Comparison of ENCODE assay signal across 8 cellular contexts in genomic region chr22:25362215-25362882, GRCh38.
A peak's percentile ranks its signal among the peaks of the same experiment; 100 is the strongest.
DNase-seq lines count a peak whose midpoint lies in the region; ATAC-seq, FAIRE-seq and TF ChIP-seq lines count a peak whose summit lies in the region.

No MANE protein-coding gene starts in this region.

- H3K27ac ChIP-seq in HEK293 (ENCODE audit: extremely low read depth, low read depth, low read length) (no peak overlapping the region), SJCRH30 (no peak overlapping the region)

- H3K4me3 Mint-ChIP-seq in glutamatergic neuron (ENCODE audit: unreplicated experiment) (no peak overlapping the region), progenitor cell of endocrine pancreas (ENCODE audit: low read depth) (no peak overlapping the region)

- H3K9me3 Mint-ChIP-seq in glutamatergic neuron (ENCODE audit: unreplicated experiment), result peaks cover 4% of the 10 kb centered on the region
- no peaks in the 10 kb centered on the region for H3K9me3 Mint-ChIP-seq in progenitor cell of endocrine pancreas (ENCODE audit: low read depth)

- no peaks in the 10 kb centered on the region for H3K27me3 ChIP-seq in SJCRH30

- peaks cover 0 to 61% of the 10 kb centered on the region in 2 experiments; a peak in 2 of 3 replicates for H3K36me3 ChIP-seq in HEK293 (ENCODE audit: control insufficient read depth in 2 of 2, insufficient read depth in 1 of 2, low read length in 2 of 2)
- peaks cover 29% of the 10 kb centered on the region for H3K36me3 ChIP-seq in SJCRH30

- H3K9me3 ChIP-seq in HEK293 (ENCODE audit: control insufficient read depth, insufficient read depth, low read depth, low read length) (no peaks in the 10 kb centered on the region), SJCRH30 (replicated peaks) (no peaks in the 10 kb centered on the region)

- ATAC-seq in HG02852 (IDR thresholded peaks at IDR 0.05; ENCODE audit: unreplicated experiment), result no peak

- no peaks in the 10 kb centered on the region for H3K36me3 Mint-ChIP-seq in glutamatergic neuron (ENCODE audit: unreplicated experiment)
- peaks cover 2% of the 10 kb centered on the region for H3K36me3 Mint-ChIP-seq in progenitor cell of endocrine pancreas (ENCODE audit: insufficient read depth)

- FAIRE-seq in urothelium cell line (lab: Jason Lieb, UNC), result peak; percentile 99

- CTCF ChIA-PET in HEK293 (lab: Yijun Ruan, JAX), result interaction anchor here (0.7 to 4.2 kb wide), 15 partner anchors 11 to 468 kb away, joined by 3 to 22 read pairs (median 4); no protein-coding TSS in a partner anchor

- TF ChIP-seq CTCF in HEK293 (tag by site-specific recombination; IDR thresholded peaks at IDR 0.05) (peak; percentile 74), glutamatergic neuron (IDR thresholded peaks at IDR 0.05; ENCODE audit: partially characterized antibody, unreplicated experiment) (peak; percentile 99), progenitor cell of endocrine pancreas (IDR thresholded peaks at IDR 0.05; ENCODE audit: unreplicated experiment) (peak; percentile 89)

- H3K27me3 Mint-ChIP-seq in glutamatergic neuron (ENCODE audit: unreplicated experiment), result peaks cover 8% of the 10 kb centered on the region
- H3K27me3 Mint-ChIP-seq in progenitor cell of endocrine pancreas, result no peaks in the 10 kb centered on the region

- peaks cover 5% of the 10 kb centered on the region for H3K4me1 Mint-ChIP-seq in glutamatergic neuron (ENCODE audit: low read depth, unreplicated experiment)
- peaks cover 7% of the 10 kb centered on the region for H3K4me1 Mint-ChIP-seq in progenitor cell of endocrine pancreas (ENCODE audit: low read depth)

- DNase-seq in C1 segment of cervical spinal cord (lab: John Stamatoyannopoulos, UW), result peak in 12 of 14 donors; percentile 2 to 72 (median 24)
- peak; percentile 78 to 88 for DNase-seq in SJCRH30
- DNase-seq in activated naive CD4-positive, alpha-beta T cell treated with Interleukin-2 at 50 U/mL for 16 hours, result peak; percentile 70
- peak; percentile 95 for DNase-seq in glutamatergic neuron
- peak; percentile 79 for DNase-seq in progenitor cell of endocrine pancreas (ENCODE audit: low spot score, unreplicated experiment)
- DNase-seq in urothelium cell line (ENCODE audit: low spot score), result peak; percentile 94

- POLR2A ChIA-PET in HEK293 (lab: Yijun Ruan, JAX), result interaction anchor here (0.5 to 0.9 kb wide), 2 partner anchors 39 to 85 kb away, joined by 3 read pairs; no protein-coding TSS in a partner anchor

- H3K4me3 ChIP-seq in HEK293 (ENCODE audit: low read depth, low read length), result no peak overlapping the region
- no peak overlapping the region for H3K4me3 ChIP-seq in SJCRH30

- no peaks in the 10 kb centered on the region for H3K4me1 ChIP-seq in HEK293 (ENCODE audit: control insufficient read depth, insufficient read depth, low read length)
- no peaks in the 10 kb centered on the region for H3K4me1 ChIP-seq in SJCRH30

- H3K27ac Mint-ChIP-seq in glutamatergic neuron (ENCODE audit: unreplicated experiment) (no peak overlapping the region), progenitor cell of endocrine pancreas (no peak overlapping the region)

TF ChIP-seq in HEK293, 187 proteins besides CTCF, POLR2A, EP300 and RAD21:
- TF ChIP-seq ZNF692 (tag by site-specific recombination; IDR thresholded peaks at IDR 0.05) (0 out of 2 replicates have a peak, but pooled peaks have one; percentile 35), PATZ1 (tag by site-specific recombination; IDR thresholded peaks at IDR 0.05) (0 out of 2 replicates have a peak, but pooled peaks have one; percentile 16), ZNF174 (tag by site-specific recombination; IDR thresholded peaks at IDR 0.05) (no peak), GLI4 (tag by site-specific recombination; IDR thresholded peaks at IDR 0.05) (peak; percentile 82), SETDB1 (IDR thresholded peaks at IDR 0.05; ENCODE audit: insufficient read length, low read length) (no peak), ZNF654 (tag by site-specific recombination; IDR thresholded peaks at IDR 0.05; ENCODE audit: low read depth) (peak; percentile 84), ZBTB7A (tag by site-specific recombination; IDR thresholded peaks at IDR 0.05; ENCODE audit: low read depth) (no peak), FEZF1 (tag by site-specific recombination; IDR thresholded peaks at IDR 0.05) (no peak), SCRT2 (tag by site-specific recombination; IDR thresholded peaks at IDR 0.05) (peak; percentile 88), ZNF2 (tag by site-specific recombination; IDR thresholded peaks at IDR 0.05) (0 out of 2 replicates have a peak, but pooled peaks have one; percentile 48), TSHZ1 (tag by site-specific recombination; IDR thresholded peaks at IDR 0.05; ENCODE audit: borderline replicate concordance) (no peak)

Comparison
In these comparisons a context has a peak if more than half of its experiments do, and no peak if none do; other contexts are left out.
1. DNase-seq: peak in every context shown above with its lines; median percentile 95 in glutamatergic neuron; 94 in urothelium cell line; 83 in SJCRH30; 79 in progenitor cell of endocrine pancreas; 70 in activated naive CD4-positive, alpha-beta T cell treated with Interleukin-2 at 50 U/mL for 16 hours; 24 in C1 segment of cervical spinal cord.